Comparison of ENCODE assay signal across 19 cellular contexts in the genomic region with DNA sequence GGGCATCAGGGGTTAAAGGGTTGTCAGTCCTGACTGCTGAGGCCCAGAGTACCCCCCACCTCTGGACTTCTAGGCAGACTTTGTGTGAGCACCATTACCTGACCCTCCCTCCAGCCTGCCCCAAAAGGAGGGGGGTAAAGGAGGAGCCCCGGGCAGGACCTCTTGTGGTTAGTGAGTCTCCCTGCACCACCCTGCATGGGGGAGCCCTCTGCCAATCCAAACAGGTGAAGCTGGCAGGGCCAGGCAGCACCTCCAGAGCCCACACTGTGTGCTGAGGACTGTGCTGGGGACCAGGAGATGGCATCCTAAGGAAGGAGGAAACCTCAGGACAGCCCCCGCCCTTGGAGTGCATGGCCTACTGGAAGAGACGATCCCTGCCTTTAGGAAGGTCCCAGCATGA. TPM values are rescaled to one million over a fixed set of nuclear protein-coding genes. Genes with fewer than 3 reads are reported as not detected.
A peak's percentile ranks its signal among the peaks of the same experiment; 100 is the strongest.
DNase-seq lines count a peak whose midpoint lies in the region; ATAC-seq and TF ChIP-seq lines count a peak whose summit lies in the region.
"Had no signal": no experiment of that assay in that cellular context is flagged by ENCODE, and none has a peak within 500 bp of the region (broad histone marks: within the 10 kb centered on the region; RNA-seq: fewer than 3 reads in every experiment).

No MANE protein-coding gene starts in this region.

- 48 to 71% (median 58%) methylated on average over 3 of the region's 3 CpGs for WGBS in stomach, 5 donors

- DNase-seq in GM23338 (ENCODE audit: low spot score) (peak; percentile 17), RWPE1 (ENCODE audit: low spot score) (no peak), posterior vena cava (ENCODE audit: low spot score) (peak; percentile 63), natural killer cell (no peak), stomach (no peak)
- DNase-seq in activated naive CD4-positive, alpha-beta T cell treated with anti-CD3 and anti-CD28 coated beads, Interleukin-2, amount 50 U/mL, for 16 hours = no peak
- DNase-seq: BE2C; CD4-positive, alpha-beta memory T cell; COR-L47; DND-41; GDM1; H9 had no signal

- no peaks in the 10 kb centered on the region for H3K4me1 ChIP-seq in GM23338 (ENCODE audit: insufficient read depth)
- H3K4me1 ChIP-seq in stomach = no peaks in the 10 kb centered on the region
- H3K4me1 ChIP-seq: A549, BE2C had no signal

- no peaks in the 10 kb centered on the region for H3K9me2 ChIP-seq in GM23338 (ENCODE audit: insufficient read depth)

- TF ChIP-seq EP300 in stomach (IDR thresholded peaks at IDR 0.05) = no peak

- no peaks in the 10 kb centered on the region for H3K27me3 ChIP-seq in GM23338 (ENCODE audit: insufficient read depth)
- peaks cover 0 to 36% (median 0%) of the 10 kb centered on the region in 3 donors for H3K27me3 ChIP-seq in stomach
- H3K27me3 ChIP-seq: BE2C had no signal

- no peaks in the 10 kb centered on the region for H4K20me1 ChIP-seq in GM23338 (replicated peaks; ENCODE audit: insufficient read depth)

- H3K4me3 Mint-ChIP-seq in GM23338 = no peak overlapping the region
- no peak overlapping the region for H3K4me3 Mint-ChIP-seq in natural killer cell
- H3K4me3 Mint-ChIP-seq: CD4-positive, alpha-beta memory T cell; H9 had no signal

- no peaks in the 10 kb centered on the region for H3F3A ChIP-seq in GM23338 (replicated peaks; ENCODE audit: low read depth)

- TF ChIP-seq POLR2A in stomach (IDR thresholded peaks at IDR 0.05) = no peak

- H3K9me3 Mint-ChIP-seq in GM23338 (no peaks in the 10 kb centered on the region; the same call in 2 of the 3 replicates), natural killer cell (no peaks in the 10 kb centered on the region)
- H3K9me3 Mint-ChIP-seq: CD4-positive, alpha-beta memory T cell; H9; IgD-negative memory B cell had no signal

- intact Hi-C loops in posterior vena cava (cut with DNase I) = no loop called here
- intact Hi-C loops in natural killer cell (cut with micrococcal nuclease) = no loop called here
- intact Hi-C loops in stomach (cut with DNase I; ENCODE audit: low total_unique reads) = no loop called here

- H3K27me3 Mint-ChIP-seq in GM23338 (ENCODE audit: insufficient read depth, low read depth, poor library complexity) (peaks cover 3% of the 10 kb centered on the region), natural killer cell (ENCODE audit: low read depth in 2 of 2) (peaks cover 1 to 8% of the 10 kb centered on the region in 2 donors)

- POLR2A ChIA-PET in RWPE1 (lab: Yijun Ruan, JAX; ENCODE audit: low non-redundant PET) = no interaction called here

- H3K4me1 Mint-ChIP-seq in GM23338 = peaks cover 4% of the 10 kb centered on the region
- H3K4me1 Mint-ChIP-seq in natural killer cell = no peaks in the 10 kb centered on the region
- H3K4me1 Mint-ChIP-seq: CD4-positive, alpha-beta memory T cell; IgD-negative memory B cell had no signal

- H3K36me3 Mint-ChIP-seq in GM23338 (ENCODE audit: low read depth) (no peaks in the 10 kb centered on the region), natural killer cell (no peaks in the 10 kb centered on the region)
- H3K36me3 Mint-ChIP-seq: CD4-positive, alpha-beta memory T cell; IgD-negative memory B cell had no signal

- H3K79me2 ChIP-seq in GM23338 (replicated peaks; ENCODE audit: insufficient read depth) = no peaks in the 10 kb centered on the region

- no peak overlapping the region for H3K4me3 ChIP-seq in GM23338
- no peak overlapping the region for H3K4me3 ChIP-seq in stomach
- H3K4me3 ChIP-seq: A549 had no signal

- no peaks in the 10 kb centered on the region for H3K9me3 ChIP-seq in stomach
- H3K9me3 ChIP-seq: A549, BE2C had no signal

- H3K36me3 ChIP-seq in GM23338 (ENCODE audit: insufficient read depth) (no peaks in the 10 kb centered on the region), stomach (no peaks in the 10 kb centered on the region)
- H3K36me3 ChIP-seq: BE2C had no signal

- H3K27ac Mint-ChIP-seq in GM23338 (no peak overlapping the region), natural killer cell (no peak overlapping the region)
- H3K27ac Mint-ChIP-seq: H9, IgD-negative memory B cell had no signal

- no peak overlapping the region for H3K4me2 ChIP-seq in GM23338
- H3K4me2 ChIP-seq: A549 had no signal

- no peak overlapping the region for H2AFZ ChIP-seq in GM23338

- peak; percentile 37; the same call in 1 of the 3 replicates for ATAC-seq in GM23338
- peak; percentile 12 for ATAC-seq in esophagus mucosa
- ATAC-seq in natural killer cell = no peak
- ATAC-seq in GM18909 (IDR thresholded peaks at IDR 0.05; ENCODE audit: poor library complexity, unreplicated experiment) = no peak
- ATAC-seq: A549 had no signal

- no peak for TF ChIP-seq CTCF in GM23338 (conservative IDR thresholded peaks at IDR 0.05; ENCODE audit: low read depth in 2 of 2)
- TF ChIP-seq CTCF in RWPE1 (conservative IDR thresholded peaks at IDR 0.05; ENCODE audit: low read depth) = 0 out of 2 replicates have a peak, but pooled peaks have one; percentile 8
- no peak for TF ChIP-seq CTCF in natural killer cell (IDR thresholded peaks at IDR 0.05)
- TF ChIP-seq CTCF in stomach (IDR thresholded peaks at IDR 0.05) = no peak

- no peak overlapping the region for H3K27ac ChIP-seq in GM23338 (ENCODE audit: low read depth)
- H3K27ac ChIP-seq in RWPE1 = peak overlapping the region; percentile 100
- no peak overlapping the region for H3K27ac ChIP-seq in stomach
- H3K27ac ChIP-seq: A549, C4-2B had no signal

- CTCF ChIA-PET in RWPE1 (lab: Yijun Ruan, JAX) = no interaction called here

TF ChIP-seq in GM23338, 12 proteins besides CTCF, POLR2A, EP300 and RAD21 (continues in another document):
- no peak for TF ChIP-seq JUNB (IDR thresholded peaks at IDR 0.05; ENCODE audit: unreplicated experiment)
- TF ChIP-seq, protein P1, sequence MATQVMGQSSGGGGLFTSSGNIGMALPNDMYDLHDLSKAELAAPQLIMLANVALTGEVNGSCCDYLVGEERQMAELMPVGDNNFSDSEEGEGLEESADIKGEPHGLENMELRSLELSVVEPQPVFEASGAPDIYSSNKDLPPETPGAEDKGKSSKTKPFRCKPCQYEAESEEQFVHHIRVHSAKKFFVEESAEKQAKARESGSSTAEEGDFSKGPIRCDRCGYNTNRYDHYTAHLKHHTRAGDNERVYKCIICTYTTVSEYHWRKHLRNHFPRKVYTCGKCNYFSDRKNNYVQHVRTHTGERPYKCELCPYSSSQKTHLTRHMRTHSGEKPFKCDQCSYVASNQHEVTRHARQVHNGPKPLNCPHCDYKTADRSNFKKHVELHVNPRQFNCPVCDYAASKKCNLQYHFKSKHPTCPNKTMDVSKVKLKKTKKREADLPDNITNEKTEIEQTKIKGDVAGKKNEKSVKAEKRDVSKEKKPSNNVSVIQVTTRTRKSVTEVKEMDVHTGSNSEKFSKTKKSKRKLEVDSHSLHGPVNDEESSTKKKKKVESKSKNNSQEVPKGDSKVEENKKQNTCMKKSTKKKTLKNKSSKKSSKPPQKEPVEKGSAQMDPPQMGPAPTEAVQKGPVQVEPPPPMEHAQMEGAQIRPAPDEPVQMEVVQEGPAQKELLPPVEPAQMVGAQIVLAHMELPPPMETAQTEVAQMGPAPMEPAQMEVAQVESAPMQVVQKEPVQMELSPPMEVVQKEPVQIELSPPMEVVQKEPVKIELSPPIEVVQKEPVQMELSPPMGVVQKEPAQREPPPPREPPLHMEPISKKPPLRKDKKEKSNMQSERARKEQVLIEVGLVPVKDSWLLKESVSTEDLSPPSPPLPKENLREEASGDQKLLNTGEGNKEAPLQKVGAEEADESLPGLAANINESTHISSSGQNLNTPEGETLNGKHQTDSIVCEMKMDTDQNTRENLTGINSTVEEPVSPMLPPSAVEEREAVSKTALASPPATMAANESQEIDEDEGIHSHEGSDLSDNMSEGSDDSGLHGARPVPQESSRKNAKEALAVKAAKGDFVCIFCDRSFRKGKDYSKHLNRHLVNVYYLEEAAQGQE (IDR thresholded peaks at IDR 0.05; ENCODE audit: unreplicated experiment) = no peak

RNA-seq across cellular contexts. Expression of a gene that starts 2.6 kb away (rescaled TPM):
- total RNA-seq in GM23338 (2014; rRNA removed; shearing (Covaris generic)) = not detected in 2 replicates
- polyA plus RNA-seq in GM23338 (2016; fragmentation: Nextera tagmentation; extraction: Ambion mirVana) = not detected in 2 replicates
- total RNA-seq in esophagus mucosa = 5,105 TPM
- 1 to 10 TPM; 1.3 to 2.0 TPM for total RNA-seq in posterior vena cava
- total RNA-seq in natural killer cell = not detected
- total RNA-seq in stomach = 1 to 10 TPM in 1 of 5 donors, not detected in 4; 1.3 TPM
- 100 to 1,000 TPM in 1 of 3 donors, 1 to 10 TPM in 1, not detected in 1; 2.4 to 164 TPM for polyA plus RNA-seq in stomach
- total RNA-seq: CD4-positive, alpha-beta memory T cell; H9 had no signal
- polyA plus RNA-seq: AG04450; CD4-positive, alpha-beta memory T cell; IgD-negative memory B cell had no signal

RNA-seq across cellular contexts. Expression of a gene that starts 17.4 kb away (rescaled TPM):
- not detected in 2 replicates for total RNA-seq in GM23338 (2014; rRNA removed; shearing (Covaris generic))
- not detected in 2 replicates for polyA plus RNA-seq in GM23338 (2016; fragmentation: Nextera tagmentation; extraction: Ambion mirVana)
- 0.16 TPM for total RNA-seq in esophagus mucosa
- not detected for total RNA-seq in posterior vena cava
- total RNA-seq in natural killer cell = not detected
- not detected for total RNA-seq in stomach
- polyA plus RNA-seq in stomach = not detected
- total RNA-seq: CD4-positive, alpha-beta memory T cell; H9; HT1080 had no signal
- polyA plus RNA-seq: A549; AG04450; CD4-positive, alpha-beta memory T cell; IgD-negative memory B cell had no signal

RNA-seq across cellular contexts. Expression of a gene that starts 23.3 kb away (rescaled TPM):
- not detected in 2 replicates for total RNA-seq in GM23338 (2014; rRNA removed; shearing (Covaris generic))
- not detected in 2 replicates for polyA plus RNA-seq in GM23338 (2016; fragmentation: Nextera tagmentation; extraction: Ambion mirVana)
- 2,310 TPM for total RNA-seq in esophagus mucosa
- total RNA-seq in posterior vena cava = not detected
- total RNA-seq in natural killer cell = not detected
- 1 to 10 TPM in 1 of 5 donors, not detected in 4; 1.1 TPM for total RNA-seq in stomach
- 10 to 100 TPM in 1 of 3 donors, 1 to 10 TPM in 1, not detected in 1; 1.3 to 32.8 TPM for polyA plus RNA-seq in stomach
- total RNA-seq: CD4-positive, alpha-beta memory T cell; H9; HT1080 had no signal
- polyA plus RNA-seq: AG04450; CD4-positive, alpha-beta memory T cell; IgD-negative memory B cell had no signal

RNA-seq across cellular contexts. Expression of a gene that starts 35.1 kb away (rescaled TPM):
- total RNA-seq in GM23338 (2014; rRNA removed; shearing (Covaris generic)) = 0.63 TPM in 1 of 2 replicates, not detected in the other
- 1.8 TPM in 2 replicates for polyA plus RNA-seq in GM23338 (2016; fragmentation: Nextera tagmentation; extraction: Ambion mirVana)
- 380 TPM for total RNA-seq in esophagus mucosa
- total RNA-seq in posterior vena cava = 1 to 10 TPM; 2.8 to 5.1 TPM
- total RNA-seq in natural killer cell = not detected
- total RNA-seq in stomach = 10 to 100 TPM in 2 of 5 donors, 1 to 10 TPM in 2, not detected in 1; 1.6 to 13.6 (median 8.1) TPM
- polyA plus RNA-seq in stomach = 10 to 100 TPM in 1 of 3 donors, 1 to 10 TPM in 2; 2.0 to 14.2 (median 6.0) TPM
- total RNA-seq: CD4-positive, alpha-beta memory T cell had no signal
- polyA plus RNA-seq: CD4-positive, alpha-beta memory T cell; IgD-negative memory B cell had no signal

Comparison
In these comparisons a context has a peak if more than half of its experiments do, and no peak if none do; other contexts are left out.
1. ATAC-seq: peak in GM23338 (single experiment) and esophagus mucosa (single experiment); none in natural killer cell (0 of 3) and GM18909 (single experiment).
2. DNase-seq: peak in GM23338 (single experiment) and posterior vena cava (single experiment); none in RWPE1 (single experiment), natural killer cell (single experiment), stomach (single experiment) and activated naive CD4-positive, alpha-beta T cell treated with anti-CD3 and anti-CD28 coated beads, Interleukin-2, amount 50 U/mL, for 16 hours (single experiment).
3. RNA of a gene that starts 2.6 kb away (total RNA-seq): 5,105 TPM in esophagus mucosa (single experiment); 1.3 to 2.0 TPM in posterior vena cava, not detected in GM23338, not detected in natural killer cell and 1.3 TPM in stomach; every median in the first group is over 1,000 times any median in the second.
4. RNA of a gene that starts 23.3 kb away (total RNA-seq): 2,310 TPM in esophagus mucosa (single experiment); not detected in posterior vena cava, not detected in GM23338, not detected in natural killer cell and 1.1 TPM in stomach; every median in the first group is over 1,000 times any median in the second.